ENCODE assay signal across 8 cellular contexts in the genomic region with DNA sequence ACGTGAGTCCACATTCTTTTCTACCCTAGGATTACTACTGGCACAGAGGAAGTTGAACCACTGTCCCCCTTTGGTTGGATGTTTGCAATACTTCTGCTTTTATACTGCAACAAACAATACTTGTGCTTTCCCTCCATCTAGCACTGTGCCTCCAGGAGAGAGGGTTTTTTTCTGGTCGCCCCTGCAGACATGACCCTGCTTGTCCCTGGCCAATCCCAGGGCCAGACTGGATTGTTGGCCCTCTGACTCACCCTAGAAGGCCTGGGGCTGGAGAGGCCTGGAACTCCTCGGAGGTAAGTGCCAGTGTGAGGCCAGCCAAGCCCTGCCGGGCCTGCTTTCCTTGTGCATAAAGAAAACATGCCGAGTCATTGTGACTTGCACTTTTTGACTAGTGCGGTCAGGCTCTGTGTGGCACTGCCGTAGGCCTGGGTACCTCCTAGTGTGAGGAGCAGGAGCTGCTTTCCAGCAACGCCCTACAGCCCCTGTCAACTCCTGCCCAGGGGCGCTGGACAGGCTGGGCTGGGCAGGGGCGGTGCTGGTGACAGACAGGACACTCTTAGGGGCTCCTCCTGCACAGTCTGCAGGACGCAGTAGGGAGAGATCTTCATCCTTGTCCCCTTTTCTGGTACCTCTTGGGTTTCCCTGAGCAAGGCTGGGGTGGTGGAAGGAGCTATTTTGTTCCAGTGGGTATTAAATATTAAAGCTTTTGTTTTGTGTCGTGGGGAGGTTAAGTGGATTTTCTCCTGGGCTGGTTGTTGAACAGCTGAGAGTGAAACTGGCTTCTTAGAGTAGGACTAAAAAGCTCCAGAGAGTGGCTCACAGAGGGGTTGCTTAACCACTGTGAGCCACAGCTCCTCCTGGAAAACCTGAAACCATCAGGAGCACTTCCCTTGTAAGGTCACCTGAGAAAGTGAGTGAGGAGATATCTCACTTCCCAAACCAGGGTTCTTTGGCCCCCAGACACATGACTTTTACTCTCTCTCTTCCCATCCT. TPM values are rescaled to one million over a fixed set of nuclear protein-coding genes. Genes with fewer than 3 reads are reported as not detected.
DNase-seq lines count a peak whose midpoint lies in the region; TF ChIP-seq lines count a peak whose summit lies in the region.

No MANE protein-coding gene starts in this region.

- H3K27ac Mint-ChIP-seq in T-helper 2 cell treated with Interferon-gamma antibody and Interleukin-4, amounts not matched to agents 5 μg/mL and 100 μg/mL, for 36 hours, result peak overlapping the region; percentile 81

- TF ChIP-seq CTCF in tibial artery (IDR thresholded peaks at IDR 0.05), result no peak

- H3K9me3 Mint-ChIP-seq in T-helper 2 cell treated with Interferon-gamma antibody and Interleukin-4, amounts not matched to agents 5 μg/mL and 100 μg/mL, for 36 hours, result no peaks in the 10 kb centered on the region

- intact Hi-C loops in tibial artery (cut with DNase I; ENCODE audit: low total_unique reads), result no loop called here

- peak overlapping the region; percentile 87 for H3K27ac ChIP-seq in epithelial cell of prostate
- peak overlapping the region; percentile 99 for H3K27ac ChIP-seq in mesodermal cell (ENCODE audit: low read depth, low read length, severe bottlenecking)
- peak overlapping the region; percentile 82 to 93 for H3K27ac ChIP-seq in tibial artery

- DNase-seq in D341Med (ENCODE audit: low spot score) (peak; percentile 75), GOT3 (lab: John Stamatoyannopoulos, UW) (peak; percentile 85), NCI-H1048 (lab: John Stamatoyannopoulos, UW) (peak; percentile 40), epithelial cell of prostate (ENCODE audit: low read depth, low spot score) (peak; percentile 98), tibial artery (peak; percentile 86 to 97)
- peak; percentile 15 for DNase-seq in T-helper 2 cell treated with Interferon-gamma antibody and Interleukin-4, amounts not matched to agents 5 μg/mL and 100 μg/mL, for 36 hours (ENCODE audit: low spot score)
- no peak for DNase-seq in stimulated activated CD4-positive, alpha-beta T cell treated with anti-CD3 and anti-CD28 coated beads, Interleukin-2, amount 100 ng/mL, for 24 hours

- H3K4me3 ChIP-seq in mesodermal cell (ENCODE audit: extremely low read depth, insufficient read depth, low read length, poor library complexity, severe bottlenecking) (no peak overlapping the region), tibial artery (peak overlapping the region in 1 of 2 donors; percentile 17)

- H3K4me3 Mint-ChIP-seq in T-helper 2 cell treated with Interferon-gamma antibody and Interleukin-4, amounts not matched to agents 5 μg/mL and 100 μg/mL, for 36 hours, result peak overlapping the region; percentile 50

- no peaks in the 10 kb centered on the region for H3K27me3 ChIP-seq in tibial artery

- H3K9me3 ChIP-seq in mesodermal cell (ENCODE audit: control insufficient read depth, low read length) (no peaks in the 10 kb centered on the region), tibial artery (no peaks in the 10 kb centered on the region)

- peaks cover under 1% of the 10 kb centered on the region for H3K27me3 Mint-ChIP-seq in T-helper 2 cell treated with Interferon-gamma antibody and Interleukin-4, amounts not matched to agents 5 μg/mL and 100 μg/mL, for 36 hours (ENCODE audit: low read depth)

- peaks cover 14% of the 10 kb centered on the region for H3K4me1 ChIP-seq in mesodermal cell (ENCODE audit: control insufficient read depth, insufficient read depth, low read length, poor library complexity, severe bottlenecking)
- peaks cover 0 to 27% (median 20%) of the 10 kb centered on the region in 4 donors for H3K4me1 ChIP-seq in tibial artery

- H3K36me3 ChIP-seq in mesodermal cell (ENCODE audit: control insufficient read depth, insufficient read depth, low read length), result no peaks in the 10 kb centered on the region
- H3K36me3 ChIP-seq in tibial artery, result no peaks in the 10 kb centered on the region

- H3K4me1 Mint-ChIP-seq in T-helper 2 cell treated with Interferon-gamma antibody and Interleukin-4, amounts not matched to agents 5 μg/mL and 100 μg/mL, for 36 hours (ENCODE audit: low read depth), result peaks cover 22% of the 10 kb centered on the region

- H3K36me3 Mint-ChIP-seq in T-helper 2 cell treated with Interferon-gamma antibody and Interleukin-4, amounts not matched to agents 5 μg/mL and 100 μg/mL, for 36 hours (ENCODE audit: low read depth), result no peaks in the 10 kb centered on the region

- 27% methylated on average over 10 to 12 of the region's 12 CpGs for WGBS in mesodermal cell (ENCODE audit: insufficient coverage in 2 of 2), 2 experiments

RNA-seq across cellular contexts. Expression of gene TKT, which starts 14.4 kb away (rescaled TPM):
- 684 TPM for polyA plus RNA-seq in mesodermal cell (2013, experiment 1 of 2)
- 577 TPM for polyA plus RNA-seq in mesodermal cell (2013, experiment 2 of 2)

Comparison
In these comparisons a context has a peak if more than half of its experiments do, and no peak if none do; other contexts are left out.
1. DNase-seq: peak in D341Med (single experiment), GOT3 (single experiment), NCI-H1048 (single experiment), T-helper 2 cell treated with Interferon-gamma antibody and Interleukin-4, amounts not matched to agents 5 μg/mL and 100 μg/mL, for 36 hours (single experiment), epithelial cell of prostate (single experiment) and tibial artery (2 of 2); none in stimulated activated CD4-positive, alpha-beta T cell treated with anti-CD3 and anti-CD28 coated beads, Interleukin-2, amount 100 ng/mL, for 24 hours (0 of 2).
2. Peak in every context shown above with its lines, with median percentiles within 50 percentile points of each other: H3K27ac ChIP-seq.